In genomic region chr7:149093228-149093627, GRCh38 we compare ENCODE assay signal across 1 cellular context.
TF ChIP-seq lines count a peak whose summit lies in the region.

No MANE protein-coding gene starts in this region.

TF ChIP-seq in GM23338, 12 proteins besides CTCF, POLR2A, EP300 and RAD21 (continued from another document):
- TF ChIP-seq ZNF462 (CRISPR knock-in tag; IDR thresholded peaks at IDR 0.05) (no peak), JUNB (IDR thresholded peaks at IDR 0.05; ENCODE audit: unreplicated experiment) (no peak), CREB1 (CRISPR knock-in tag; IDR thresholded peaks at IDR 0.05; ENCODE audit: low read depth) (no peak), ETS1 (IDR thresholded peaks at IDR 0.05) (no peak), EZH2phosphoT487 (IDR thresholded peaks at IDR 0.05; ENCODE audit: unreplicated experiment) (no peak)
TF ChIP-seq in GM23338: peak in this region for 0.
